Comparison of ENCODE assay signal across 21 cellular contexts in genomic region chr1:93865253-93865652, GRCh38. TPM values are rescaled to one million over a fixed set of nuclear protein-coding genes. Genes with fewer than 3 reads are reported as not detected.
A peak's percentile ranks its signal among the peaks of the same experiment; 100 is the strongest.
DNase-seq lines count a peak whose midpoint lies in the region; ATAC-seq and TF ChIP-seq lines count a peak whose summit lies in the region.
"Had no signal": no experiment of that assay in that cellular context is flagged by ENCODE, and none has a peak within 500 bp of the region (broad histone marks: within the 10 kb centered on the region; RNA-seq: fewer than 3 reads in every experiment).

No MANE protein-coding gene starts in this region.

- H3K27me3 ChIP-seq in IMR-90 (ENCODE audit: control insufficient read depth, insufficient read depth, low read length) (peaks cover 2% of the 10 kb centered on the region), trophoblast cell (ENCODE audit: insufficient read depth, low read length) (no peaks in the 10 kb centered on the region), aorta (ENCODE audit: control insufficient read depth in 1 of 2, insufficient read depth in 2 of 2, low read length in 1 of 2) (no peaks in the 10 kb centered on the region)
- H3K27me3 ChIP-seq: Peyer's patch, SJCRH30 had no signal

- no peak for TF ChIP-seq RAD21 in IMR-90 (IDR thresholded peaks at IDR 0.05; ENCODE audit: low read length)

- no peaks in the 10 kb centered on the region for H3K4me1 Mint-ChIP-seq in central memory CD8-positive, alpha-beta T cell
- H3K4me1 Mint-ChIP-seq: B cell, CD14-positive monocyte had no signal

- no peaks in the 10 kb centered on the region for H4K20me1 ChIP-seq in IMR-90 (ENCODE audit: insufficient read depth, low read length)

- H4K12ac ChIP-seq in trophoblast cell (ENCODE audit: low read depth, low read length) = no peak overlapping the region

- TF ChIP-seq POLR2A in IMR-90 (IDR thresholded peaks at IDR 0.05; ENCODE audit: low read depth, low read length) = no peak

- no peak overlapping the region for H3K4me3 ChIP-seq in IMR-90 (ENCODE audit: insufficient read depth, low read depth, low read length)
- H3K4me3 ChIP-seq in trophoblast cell (ENCODE audit: low read depth, low read length) = no peak overlapping the region
- H3K4me3 ChIP-seq in aorta (ENCODE audit: low read length in 2 of 2) = no peak overlapping the region
- H3K4me3 ChIP-seq: Peyer's patch, SJCRH30 had no signal

- no peaks in the 10 kb centered on the region for H3K9me3 Mint-ChIP-seq in central memory CD8-positive, alpha-beta T cell
- H3K9me3 Mint-ChIP-seq: IgD-negative memory B cell, T-cell had no signal

- ATAC-seq in IMR-90 (ENCODE audit: low read depth) = no peak; the same call in 1 of the 2 replicates
- no peak for ATAC-seq in central memory CD8-positive, alpha-beta T cell (replicated peaks; ENCODE audit: extremely low read depth, poor library complexity, severe bottlenecking)
- no peak for ATAC-seq in aorta (ENCODE audit: low FRiP score)
- no peak for ATAC-seq in GM19023 (IDR thresholded peaks at IDR 0.05; ENCODE audit: unreplicated experiment)
- ATAC-seq: T-cell had no signal

- H3K79me2 ChIP-seq in trophoblast cell (ENCODE audit: control insufficient read depth, insufficient read depth, low read length, poor library complexity) = no peaks in the 10 kb centered on the region

- no peaks in the 10 kb centered on the region; a peak in 1 of 4 replicates for H3K79me1 ChIP-seq in IMR-90 (ENCODE audit: low read depth in 1 of 2, low read length in 2 of 2)
- H3K79me1 ChIP-seq in trophoblast cell (ENCODE audit: low read length) = no peaks in the 10 kb centered on the region

- H3K18ac ChIP-seq in IMR-90 (ENCODE audit: low read depth, low read length) = no peak overlapping the region
- no peak overlapping the region for H3K18ac ChIP-seq in trophoblast cell (ENCODE audit: low read length)

- no peak overlapping the region for H2AK9ac ChIP-seq in IMR-90 (replicated peaks; ENCODE audit: low read depth, low read length, poor library complexity)

- intact Hi-C loops in IMR-90 (cut with micrococcal nuclease) (no loop called here), aorta (cut with DNase I) (no loop called here)

- no peak overlapping the region for H2BK20ac ChIP-seq in IMR-90 (ENCODE audit: low read depth, low read length)

- no peak overlapping the region for H2BK120ac ChIP-seq in IMR-90 (ENCODE audit: low read depth, low read length)
- no peak overlapping the region for H2BK120ac ChIP-seq in trophoblast cell (ENCODE audit: insufficient read depth, low read length, poor library complexity)

- H3K36me3 ChIP-seq in IMR-90 (ENCODE audit: control insufficient read depth, insufficient read depth, low read length) = peaks cover 7% of the 10 kb centered on the region
- peaks cover 2 to 4% of the 10 kb centered on the region in 2 experiments for H3K36me3 ChIP-seq in trophoblast cell (ENCODE audit: control insufficient read depth in 1 of 2, insufficient read depth in 2 of 2, low read length in 2 of 2)
- no peaks in the 10 kb centered on the region for H3K36me3 ChIP-seq in aorta (ENCODE audit: control insufficient read depth in 1 of 2, insufficient read depth in 2 of 2, low read length in 1 of 2)

- H3K56ac ChIP-seq in IMR-90 (ENCODE audit: extremely low read depth, insufficient read depth, low read length) = no peak overlapping the region

- H2AFZ ChIP-seq in IMR-90 (replicated peaks; ENCODE audit: low read length, poor library complexity) (no peak overlapping the region), trophoblast cell (ENCODE audit: insufficient read depth, low read length, poor library complexity) (no peak overlapping the region)

- H3K14ac ChIP-seq in IMR-90 (replicated peaks; ENCODE audit: low read depth, low read length) = no peak overlapping the region
- no peak overlapping the region for H3K14ac ChIP-seq in trophoblast cell (ENCODE audit: low read length)

- H4K8ac ChIP-seq in IMR-90 (ENCODE audit: low read depth in 2 of 2, low read length in 2 of 2) (no peak overlapping the region), trophoblast cell (ENCODE audit: low read depth, low read length) (no peak overlapping the region)

- WGBS in IMR-90 (ENCODE audit: extremely low coverage in 2 of 2, insufficient read length in 1 of 2), 2 experiments = 100% methylated on average over 2 of the region's 5 CpGs; no CpG with 5 or more reads in 1 of the 2 experiments
- WGBS in trophoblast cell (ENCODE audit: extremely low coverage, insufficient coverage, insufficient read length) = no CpG with 5 or more reads among the region's 5 CpGs
- WGBS in aorta, 2 donors = 87 to 89% methylated on average over 5 of the region's 5 CpGs

- H3K4me2 ChIP-seq in IMR-90 (ENCODE audit: low read depth, low read length) = no peak overlapping the region
- H3K4me2 ChIP-seq in trophoblast cell (ENCODE audit: low read length) = no peak overlapping the region

- H2BK15ac ChIP-seq in IMR-90 (ENCODE audit: low read depth, low read length) = no peak overlapping the region

- H3K4me1 ChIP-seq in IMR-90 (ENCODE audit: control insufficient read depth, insufficient read depth, low read length) = no peaks in the 10 kb centered on the region
- peaks cover 0 to 5% of the 10 kb centered on the region in 2 experiments for H3K4me1 ChIP-seq in trophoblast cell (ENCODE audit: control insufficient read depth in 1 of 2, insufficient read depth in 2 of 2, low read length in 2 of 2)
- H3K4me1 ChIP-seq in aorta (ENCODE audit: control insufficient read depth in 1 of 2, insufficient read depth in 2 of 2, low read length in 2 of 2) = no peaks in the 10 kb centered on the region
- H3K4me1 ChIP-seq: Peyer's patch, SJCRH30 had no signal

- DNase-seq in NCI-H748 (lab: John Stamatoyannopoulos, UW; ENCODE audit: unreplicated experiment) = peak; percentile 3
- DNase-seq in NCI-H748 treated with DMSO at 0.1 percent for 48 hours (lab: John Stamatoyannopoulos, UW) = no peak
- peak; percentile 54 for DNase-seq in IMR-90
- DNase-seq in central memory CD8-positive, alpha-beta T cell (ENCODE audit: low spot score in 2 of 2) = no peak
- DNase-seq in trophoblast cell = no peak
- no peak for DNase-seq in aorta
- no peak for DNase-seq in activated T-cell treated with anti-CD3 and anti-CD28 coated beads, Interleukin-2, amount 50 U/mL, for 48 hours
- DNase-seq: EL, GF-D8, NCI-H1417 treated with DMSO at 0.1 percent for 48 hours, NCI-H1930, NCI-H2171, NCI-H446, NCI-H526, Peyer's patch, SJCRH30, T-cell had no signal

- H3K27ac ChIP-seq in IMR-90 (ENCODE audit: insufficient read depth, low read length) (no peak overlapping the region), trophoblast cell (ENCODE audit: low read depth, low read length) (no peak overlapping the region), aorta (ENCODE audit: low read depth in 1 of 2, low read length in 2 of 2) (no peak overlapping the region)
- H3K27ac ChIP-seq: Peyer's patch, SJCRH30 had no signal

- H4K91ac ChIP-seq in IMR-90 (ENCODE audit: insufficient read depth, low read depth, low read length) (no peak overlapping the region), trophoblast cell (ENCODE audit: low read depth, low read length) (no peak overlapping the region)

- H3K9ac ChIP-seq in IMR-90 (ENCODE audit: low read depth, low read length) (no peak overlapping the region), trophoblast cell (ENCODE audit: low read length) (peak overlapping the region; percentile 22)

- H3K4ac ChIP-seq in IMR-90 (ENCODE audit: low read depth, low read length) (no peak overlapping the region), trophoblast cell (ENCODE audit: low read depth, low read length) (no peak overlapping the region)

- CTCF ChIA-PET in IMR-90 (lab: Yijun Ruan, JAX) = no interaction called here

- H3K9me1 ChIP-seq in IMR-90 (ENCODE audit: insufficient read depth, low read length) = no peaks in the 10 kb centered on the region

- H4K5ac ChIP-seq in IMR-90 (ENCODE audit: low read depth, low read length) = no peak overlapping the region

- POLR2A ChIA-PET in IMR-90 (lab: Charles Lee; ENCODE audit: unreplicated experiment) = no interaction called here

- H2BK5ac ChIP-seq in IMR-90 (ENCODE audit: low read depth, low read length, poor library complexity, severe bottlenecking) (no peak overlapping the region), trophoblast cell (ENCODE audit: low read depth, low read length, poor library complexity) (no peak overlapping the region)

- H3K9me3 ChIP-seq in IMR-90 (ENCODE audit: control insufficient read depth, insufficient read depth, low read length) (no peaks in the 10 kb centered on the region), trophoblast cell (ENCODE audit: insufficient read depth, low read depth, low read length) (no peaks in the 10 kb centered on the region), aorta (ENCODE audit: control insufficient read depth, low read length) (no peaks in the 10 kb centered on the region)
- H3K9me3 ChIP-seq: Peyer's patch had no signal

- H2AK5ac ChIP-seq in IMR-90 (ENCODE audit: low read depth, low read length) (no peak overlapping the region), trophoblast cell (ENCODE audit: low read length) (no peak overlapping the region)

- H3K27me3 Mint-ChIP-seq in central memory CD8-positive, alpha-beta T cell = no peaks in the 10 kb centered on the region
- H3K27me3 Mint-ChIP-seq: B cell, IgD-negative memory B cell, T-cell had no signal

- no peak overlapping the region for H2BK12ac ChIP-seq in trophoblast cell (ENCODE audit: low read length)

- BruUV-seq in IMR-90 (replicated peaks; lab: Mats Ljungman, UMichigan) = no TSS peak

- peak overlapping the region; percentile 19 for H3K27ac Mint-ChIP-seq in central memory CD8-positive, alpha-beta T cell (ENCODE audit: low read depth)
- H3K27ac Mint-ChIP-seq: B cell, CD14-positive monocyte, IgD-negative memory B cell had no signal

- no peak overlapping the region for H3K23ac ChIP-seq in IMR-90 (ENCODE audit: low read depth, low read length)
- H3K23ac ChIP-seq in trophoblast cell (ENCODE audit: low read length) = peak overlapping the region; percentile 52

- H3K36me3 Mint-ChIP-seq in central memory CD8-positive, alpha-beta T cell (ENCODE audit: insufficient read depth) = peaks cover 30% of the 10 kb centered on the region

- H3K4me3 Mint-ChIP-seq in central memory CD8-positive, alpha-beta T cell = no peak overlapping the region
- H3K4me3 Mint-ChIP-seq: B cell, CD14-positive monocyte, IgD-negative memory B cell, T-cell had no signal

- no peak for TF ChIP-seq CTCF in IMR-90 (conservative IDR thresholded peaks at IDR 0.05; ENCODE audit: low read depth, low read length)

- dilution Hi-C loops in IMR-90 (cut with HindIII; ENCODE audit: low sequenced_read_pairs, unreplicated experiment) = no loop called here

- in situ Hi-C loops in IMR-90 (cut with MboI; ENCODE audit: low sequenced_read_pairs) = loop anchor here (25.0 kb wide), 1 partner anchor 853 kb away; no protein-coding TSS in a partner anchor

RNA-seq across cellular contexts. Expression of gene DNTTIP2, which starts 13.8 kb away (rescaled TPM):
- total RNA-seq in IMR-90 (2012; rRNA removed) (24.4 and 35.8 TPM in 2 replicates), aorta (10 to 100 TPM; 36.6 to 55.6 TPM)
- polyA plus RNA-seq in IMR-90 (2012; rRNA removed) (13.8 and 14.2 TPM in 2 replicates), aorta (10 to 100 TPM; 30.8 to 46.3 TPM)
- polyA plus RNA-seq in IMR-90 (2012; cell fraction: cytosol; rRNA removed) = 1.0 and 2.3 TPM in 2 replicates
- 2.2 and 14.4 TPM in 2 replicates for polyA plus RNA-seq in IMR-90 (2012; cell fraction: nucleus; rRNA removed; ENCODE audit: low replicate concordance)
- polyA plus RNA-seq in trophoblast cell (2013) = 93.8 and 103 TPM in 2 replicates

RNA-seq across cellular contexts. Expression of gene GCLM, which starts 44.0 kb away (rescaled TPM):
- total RNA-seq in IMR-90 (2012; rRNA removed) (18.3 and 20.1 TPM in 2 replicates), aorta (10 to 100 TPM; 11.7 to 16.2 TPM)
- polyA plus RNA-seq in IMR-90 (2012; rRNA removed) (10.8 and 15.5 TPM in 2 replicates), aorta (1 to 10 TPM; 6.8 to 8.1 TPM)
- polyA plus RNA-seq in IMR-90 (2012; cell fraction: cytosol; rRNA removed) = 2.3 and 2.5 TPM in 2 replicates
- polyA plus RNA-seq in IMR-90 (2012; cell fraction: nucleus; rRNA removed; ENCODE audit: low replicate concordance) = 1.9 and 12.3 TPM in 2 replicates
- 16.0 and 17.6 TPM in 2 replicates for polyA plus RNA-seq in trophoblast cell (2013)

Comparison
In these comparisons a context has a peak if more than half of its experiments do, and no peak if none do; other contexts are left out.
1. DNase-seq: peak in NCI-H748 (single experiment) and IMR-90 (single experiment); none in NCI-H748 treated with DMSO at 0.1 percent for 48 hours (single experiment), central memory CD8-positive, alpha-beta T cell (0 of 2), trophoblast cell (0 of 2), aorta (0 of 2) and activated T-cell treated with anti-CD3 and anti-CD28 coated beads, Interleukin-2, amount 50 U/mL, for 48 hours (0 of 2).